ENCODE assay signal across 17 cellular contexts in genomic region chr11:108887436-108888238, GRCh38.
A peak's percentile ranks its signal among the peaks of the same experiment; 100 is the strongest.
DNase-seq lines count a peak whose midpoint lies in the region; ATAC-seq and TF ChIP-seq lines count a peak whose summit lies in the region.
"Had no signal": no experiment of that assay in that cellular context is flagged by ENCODE, and none has a peak within 500 bp of the region (broad histone marks: within the 10 kb centered on the region; RNA-seq: fewer than 3 reads in every experiment).

No MANE protein-coding gene starts in this region.

- no peak for TF ChIP-seq POLR2A in tibial nerve (IDR thresholded peaks at IDR 0.05)

- H3K4me1 ChIP-seq in adipocyte (ENCODE audit: control insufficient read depth, insufficient read depth, low read length) (no peaks in the 10 kb centered on the region), PC-9 (replicated peaks; ENCODE audit: insufficient read depth) (no peaks in the 10 kb centered on the region), tibial nerve (peaks cover 0 to 13% (median 0%) of the 10 kb centered on the region in 4 donors)
- H3K4me1 ChIP-seq: BLaER1, Peyer's patch, prostate gland had no signal

- no peaks in the 10 kb centered on the region for H3K9me2 ChIP-seq in PC-9 (ENCODE audit: insufficient read depth)

- no peak overlapping the region for H3K9ac ChIP-seq in adipocyte (ENCODE audit: low read length)
- H3K9ac ChIP-seq: BLaER1 had no signal

- CTCF ChIA-PET in AG04449 (lab: Yijun Ruan, JAX) (no interaction called here), PC-9 (lab: Charles Lee) (no interaction called here)

- POLR2A ChIA-PET in AG04449 (lab: Yijun Ruan, JAX) (interaction anchor here (0.6 to 1.1 kb wide), 2 partner anchors 9 to 145 kb away, joined by 3 to 4 read pairs; no protein-coding TSS in a partner anchor), PC-9 (lab: Charles Lee; ENCODE audit: unreplicated experiment) (no interaction called here)

- no peaks in the 10 kb centered on the region for H3K79me2 ChIP-seq in PC-9 (ENCODE audit: low read depth)

- H3F3A ChIP-seq in PC-9 (ENCODE audit: insufficient read depth, low read depth), result no peaks in the 10 kb centered on the region

- ATAC-seq in GM19035 (IDR thresholded peaks at IDR 0.05; ENCODE audit: unreplicated experiment), result no peak
- ATAC-seq in HG03039 (IDR thresholded peaks at IDR 0.05; ENCODE audit: unreplicated experiment), result no peak
- ATAC-seq: mucosa of descending colon had no signal

- no TSS peak for BruUV-seq in PC-9 (replicated peaks; lab: Mats Ljungman, UMichigan)

- 94 to 95% methylated on average over 8 of the region's 8 CpGs for WGBS in tibial nerve, 2 donors

- H2AFZ ChIP-seq in PC-9, result no peak overlapping the region

- DNase-seq in AG04449 (ENCODE audit: low read depth, low spot score) (peak; percentile 85), GM04503 (ENCODE audit: low read depth) (peak; percentile 74), adipocyte (ENCODE audit: low read depth) (peak; percentile 34), iris pigment epithelial cell (ENCODE audit: low read depth) (peak; percentile 61), PC-9 (no peak), tibial nerve (ENCODE audit: low spot score in 2 of 2) (no peak)
- DNase-seq: activated CD4-positive, alpha-beta T cell treated with anti-CD3 and anti-CD28 coated beads, Interleukin-2, amount 50 U/mL, for 48 hours; activated naive CD4-positive, alpha-beta T cell treated with anti-CD3 and anti-CD28 coated beads, Interleukin-2, amount 50 U/mL, for 16 hours; mucosa of descending colon; NCI-H345; Peyer's patch; stimulated activated CD4-positive, alpha-beta T cell treated with anti-CD3 and anti-CD28 coated beads, Interleukin-1b, Interleukin-23, amount 100 ng/mL, for 48 hours had no signal

- TF ChIP-seq CTCF in AG04449 (IDR thresholded peaks at IDR 0.05; ENCODE audit: insufficient read depth, low read length, missing control alignments) (no peak), PC-9 (conservative IDR thresholded peaks at IDR 0.05) (no peak), tibial nerve (IDR thresholded peaks at IDR 0.05) (no peak)

- H3K4me2 ChIP-seq in PC-9, result no peak overlapping the region
- H3K4me2 ChIP-seq: BLaER1 had no signal

- H3K27ac ChIP-seq in PC-9 (no peak overlapping the region), tibial nerve (no peak overlapping the region)
- H3K27ac ChIP-seq: BLaER1, coronary artery, Peyer's patch, prostate gland had no signal

- no peaks in the 10 kb centered on the region for H3K9me3 ChIP-seq in adipocyte (ENCODE audit: control insufficient read depth, low read length)
- no peaks in the 10 kb centered on the region for H3K9me3 ChIP-seq in PC-9 (ENCODE audit: insufficient read depth, low read depth)
- H3K9me3 ChIP-seq in tibial nerve, result no peaks in the 10 kb centered on the region
- H3K9me3 ChIP-seq: BLaER1, mucosa of descending colon, Peyer's patch, prostate gland had no signal

- H3K4me3 ChIP-seq in AG04449 (ENCODE audit: low read depth, low read length) (no peak overlapping the region), adipocyte (ENCODE audit: low read length) (no peak overlapping the region), PC-9 (no peak overlapping the region), tibial nerve (no peak overlapping the region)
- H3K4me3 ChIP-seq: BLaER1, coronary artery, mucosa of descending colon, Peyer's patch, prostate gland had no signal

- H4K20me1 ChIP-seq in PC-9 (ENCODE audit: insufficient read depth), result no peaks in the 10 kb centered on the region

- H3K36me3 ChIP-seq in adipocyte (ENCODE audit: control insufficient read depth, insufficient read depth, low read length, severe bottlenecking) (no peaks in the 10 kb centered on the region), PC-9 (ENCODE audit: low read depth) (no peaks in the 10 kb centered on the region), tibial nerve (no peaks in the 10 kb centered on the region)
- H3K36me3 ChIP-seq: BLaER1, Peyer's patch, prostate gland had no signal

- intact Hi-C loops in PC-9 (cut with micrococcal nuclease; ENCODE audit: unreplicated experiment), result no loop called here

- TF ChIP-seq EP300 in tibial nerve (IDR thresholded peaks at IDR 0.05), result no peak

- H3K27me3 ChIP-seq in adipocyte (replicated peaks; ENCODE audit: control insufficient read depth, insufficient read depth, low read length) (no peaks in the 10 kb centered on the region), PC-9 (ENCODE audit: insufficient read depth, low read depth) (no peaks in the 10 kb centered on the region), tibial nerve (no peaks in the 10 kb centered on the region)
- H3K27me3 ChIP-seq: BLaER1, Peyer's patch had no signal

Comparison
In these comparisons a context has a peak if more than half of its experiments do, and no peak if none do; other contexts are left out.
1. DNase-seq: peak in AG04449 (single experiment), GM04503 (single experiment), adipocyte (single experiment) and iris pigment epithelial cell (single experiment); none in PC-9 (0 of 2) and tibial nerve (0 of 2).